In the genomic region with DNA sequence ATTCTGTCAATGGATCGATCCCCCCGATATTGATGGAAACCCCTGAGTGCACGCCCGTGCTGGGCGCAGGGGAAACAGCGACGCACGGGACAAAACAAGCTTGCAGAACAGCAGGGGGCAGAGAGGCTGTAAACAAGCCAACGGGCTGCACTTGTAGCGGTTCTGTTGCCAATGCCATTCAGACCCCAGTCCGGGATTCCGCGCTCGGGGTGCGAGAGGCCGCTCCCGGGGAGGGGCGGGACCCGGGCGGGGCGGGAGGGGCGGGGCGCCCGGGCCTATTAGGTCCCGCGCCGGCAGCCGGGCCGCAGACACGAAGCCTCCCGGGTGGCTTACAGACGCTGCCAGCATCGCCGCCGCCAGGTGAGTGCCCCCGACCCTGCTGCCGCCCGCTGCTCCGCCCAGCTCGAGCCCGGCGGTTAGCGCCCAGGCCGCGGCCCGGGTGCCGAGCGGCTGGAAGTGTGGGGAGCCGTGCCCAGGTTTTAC, we compare ENCODE assay signal across 8 cellular contexts. TPM values are rescaled to one million over a fixed set of nuclear protein-coding genes. Genes with fewer than 3 reads are reported as not detected.
DNase-seq lines count a peak whose midpoint lies in the region; ATAC-seq and TF ChIP-seq lines count a peak whose summit lies in the region.

A gene with protein sequence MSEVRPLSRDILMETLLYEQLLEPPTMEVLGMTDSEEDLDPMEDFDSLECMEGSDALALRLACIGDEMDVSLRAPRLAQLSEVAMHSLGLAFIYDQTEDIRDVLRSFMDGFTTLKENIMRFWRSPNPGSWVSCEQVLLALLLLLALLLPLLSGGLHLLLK (plus strand): TSS at position 307 of the 483 bp plus-strand sequence. CDS start 13,273 bp downstream, outside the sequence.

- no peak within 1 kb of the TSS for H2AFZ ChIP-seq in OCI-LY3 (ENCODE audit: low read depth, low read length)

- H3K27me3 ChIP-seq in CD4-positive, CD25-positive, alpha-beta regulatory T cell (ENCODE audit: control insufficient read depth, insufficient read depth, low read length) = no peaks in the 10 kb centered on the region
- H3K27me3 ChIP-seq in HAP-1 (ENCODE audit: low read depth) (peaks cover 2% of the 10 kb centered on the region; the same call in 1 of the 2 replicates), OCI-LY3 (ENCODE audit: low read depth, low read length) (peaks cover 25% of the 10 kb centered on the region)

- in situ Hi-C loops in HAP-1 (cut with MboI; ENCODE audit: low sequenced_read_pairs) = no loop called here

- H3K27ac Mint-ChIP-seq in CD4-positive, CD25-positive, alpha-beta regulatory T cell = peak within 1 kb of the TSS in 1 of 3 donors; percentile 82

- no peak within 1 kb of the TSS for H3K27ac ChIP-seq in CD4-positive, CD25-positive, alpha-beta regulatory T cell (ENCODE audit: insufficient read depth, low read length, poor library complexity, severe bottlenecking)
- no peak within 1 kb of the TSS for H3K27ac ChIP-seq in OCI-LY3 (ENCODE audit: low read length)

- H4K20me1 ChIP-seq in OCI-LY3 (ENCODE audit: insufficient read depth, low read length) = no peaks in the 10 kb centered on the region

- peaks cover 4% of the 10 kb centered on the region for H3K27me3 Mint-ChIP-seq in CD4-positive, CD25-positive, alpha-beta regulatory T cell

- peaks cover 0 to 9% (median 4%) of the 10 kb centered on the region in 4 donors for H3K4me1 Mint-ChIP-seq in CD4-positive, CD25-positive, alpha-beta regulatory T cell

- H3K4me3 ChIP-seq in CD4-positive, CD25-positive, alpha-beta regulatory T cell (ENCODE audit: low read depth, low read length) = peak within 1 kb of the TSS; percentile 67
- peak within 1 kb of the TSS; percentile 53 for H3K4me3 ChIP-seq in HAP-1
- H3K4me3 ChIP-seq in OCI-LY3 (ENCODE audit: low read length) = peak within 1 kb of the TSS; percentile 66
- peak within 1 kb of the TSS; percentile 39 to 44 for H3K4me3 ChIP-seq in foreskin fibroblast (ENCODE audit: low read depth in 1 of 2, low read length in 2 of 2)

- peaks cover 18% of the 10 kb centered on the region for H3K4me1 ChIP-seq in CD4-positive, CD25-positive, alpha-beta regulatory T cell (ENCODE audit: control insufficient read depth, insufficient read depth, low read length, poor library complexity, severe bottlenecking)
- H3K4me1 ChIP-seq in HAP-1 = no peaks in the 10 kb centered on the region; the same call in 1 of the 2 replicates
- no peaks in the 10 kb centered on the region for H3K4me1 ChIP-seq in OCI-LY3 (ENCODE audit: low read length)

- no peaks in the 10 kb centered on the region for H3K79me2 ChIP-seq in OCI-LY3 (ENCODE audit: low read length)

- TF ChIP-seq CTCF in OCI-LY3 (IDR thresholded peaks at IDR 0.05; ENCODE audit: low read depth, low read length) (no peak), foreskin fibroblast (IDR thresholded peaks at IDR 0.05; ENCODE audit: low read depth, low read length) (peak; percentile 12), omental fat pad (IDR thresholded peaks at IDR 0.05) (no peak)

- no peak within 1 kb of the TSS for H3K9ac ChIP-seq in OCI-LY3 (ENCODE audit: low read length)

- DNase-seq in CD4-positive, CD25-positive, alpha-beta regulatory T cell = peak; percentile 28 to 44 (median 31)
- peak; percentile 48 to 82 for DNase-seq in HAP-1 (ENCODE audit: low spot score in 2 of 2)
- peak; percentile 26 for DNase-seq in activated T-helper 1 cell treated with Interleukin-2 at 50 U/mL for 16 hours (ENCODE audit: low read depth)
- peak in 1 of 2 donors; percentile 61 for DNase-seq in foreskin fibroblast
- DNase-seq in omental fat pad (ENCODE audit: low spot score) = no peak

- no peaks in the 10 kb centered on the region for H3K36me3 Mint-ChIP-seq in CD4-positive, CD25-positive, alpha-beta regulatory T cell

- H3K4me3 Mint-ChIP-seq in CD4-positive, CD25-positive, alpha-beta regulatory T cell = peak within 1 kb of the TSS; percentile 85 to 88 (median 87)

- H3K36me3 ChIP-seq in CD4-positive, CD25-positive, alpha-beta regulatory T cell (ENCODE audit: control insufficient read depth, insufficient read depth, low read length) = no peaks in the 10 kb centered on the region
- no peaks in the 10 kb centered on the region for H3K36me3 ChIP-seq in HAP-1 (replicated peaks)
- no peaks in the 10 kb centered on the region for H3K36me3 ChIP-seq in OCI-LY3 (replicated peaks; ENCODE audit: low read depth, low read length)

- H3K9me3 ChIP-seq in CD4-positive, CD25-positive, alpha-beta regulatory T cell (ENCODE audit: control insufficient read depth in 2 of 2, low read length in 2 of 2) = no peaks in the 10 kb centered on the region
- H3K9me3 ChIP-seq in HAP-1 = no peaks in the 10 kb centered on the region
- H3K9me3 ChIP-seq in OCI-LY3 (ENCODE audit: insufficient read depth, low read length) = no peaks in the 10 kb centered on the region

- no peaks in the 10 kb centered on the region for H3K9me3 Mint-ChIP-seq in CD4-positive, CD25-positive, alpha-beta regulatory T cell

- H3K4me2 ChIP-seq in OCI-LY3 (ENCODE audit: low read length) = peak within 1 kb of the TSS; percentile 59

- peak; percentile 43 to 47 for ATAC-seq in CD4-positive, CD25-positive, alpha-beta regulatory T cell (ENCODE audit: low read depth in 2 of 2)
- ATAC-seq in omental fat pad (ENCODE audit: low FRiP score) = peak; percentile 40
- ATAC-seq in GM18502 (IDR thresholded peaks at IDR 0.05; ENCODE audit: poor library complexity, unreplicated experiment) = no peak
- ATAC-seq in GM18517 (IDR thresholded peaks at IDR 0.05; ENCODE audit: unreplicated experiment) = no peak

RNA-seq across cellular contexts. Expression of the gene that starts here (rescaled TPM):
- total RNA-seq in CD4-positive, CD25-positive, alpha-beta regulatory T cell = 1.7 TPM
- polyA plus RNA-seq in CD4-positive, CD25-positive, alpha-beta regulatory T cell = 1 to 10 TPM; 4.7 to 10.0 (median 7.5) TPM
- total RNA-seq in omental fat pad = 1 to 10 TPM in 1 of 4 donors, under 1 TPM in 1, not detected in 2; 0.93 to 1.7 TPM

Comparison
In these comparisons a context has a peak if more than half of its experiments do, and no peak if none do; other contexts are left out.
1. ATAC-seq: peak in CD4-positive, CD25-positive, alpha-beta regulatory T cell (2 of 2) and omental fat pad (single experiment); none in GM18502 (single experiment) and GM18517 (single experiment).
2. Peak in every context shown above with its lines, with median percentiles within 50 percentile points of each other: H3K4me3 ChIP-seq.